ENCODE assay signal across 7 cellular contexts in genomic region chr9:95005276-95006141, GRCh38.
DNase-seq lines count a peak whose midpoint lies in the region; ATAC-seq, FAIRE-seq and TF ChIP-seq lines count a peak whose summit lies in the region.

No MANE protein-coding gene starts in this region.

- H3K27ac ChIP-seq in HL-60 (replicated peaks) (no peak overlapping the region), GM12878 (ENCODE audit: control insufficient read depth, insufficient read depth) (peak overlapping the region; percentile 44), upper lobe of right lung (peak overlapping the region; percentile 94)

- 11% methylated on average over 45 of the region's 49 CpGs for WGBS in GM12878 (ENCODE audit: insufficient coverage, insufficient replicate concordance, low lambda C conversion rate, missing lambda C conversion rate)
- WGBS in lower leg skin, 2 donors: 4 to 8% methylated on average over 22 to 48 of the region's 49 CpGs

- POLR2A ChIA-PET in GM12878 (lab: Charles Lee): no interaction called here

- H3K4me1 ChIP-seq in GM12878 (ENCODE audit: control insufficient read depth, insufficient read depth, low read length) (no peaks in the 10 kb centered on the region; the same call in 1 of the 2 replicates), upper lobe of right lung (peaks cover 32% of the 10 kb centered on the region)

- H3K9ac ChIP-seq in GM12878 (ENCODE audit: control insufficient read depth, insufficient read depth, low read length): peak overlapping the region; percentile 73

- H3K9me3 ChIP-seq in GM12878 (replicated peaks; ENCODE audit: control insufficient read depth, insufficient read depth, low read length): no peaks in the 10 kb centered on the region
- no peaks in the 10 kb centered on the region for H3K9me3 ChIP-seq in upper lobe of right lung

- H3K4me2 ChIP-seq in GM12878 (ENCODE audit: control insufficient read depth, insufficient read depth): peak overlapping the region; percentile 60

- peak overlapping the region; percentile 55 for H3K4me3 ChIP-seq in HL-60 (replicated peaks; ENCODE audit: insufficient read depth, low read length)
- H3K4me3 ChIP-seq in GM12878: peak overlapping the region; percentile 76
- H3K4me3 ChIP-seq in lower leg skin (ENCODE audit: low read depth, poor library complexity, severe bottlenecking): peak overlapping the region; percentile 66
- peak overlapping the region; percentile 73 for H3K4me3 ChIP-seq in upper lobe of right lung

- SMC1A ChIA-PET in GM12878 (lab: Charles Lee; ENCODE audit: uncharacterized antibody, unreplicated experiment): interaction anchor here (2.2 kb wide), 1 partner anchor 11 kb away, joined by 6 read pairs; no protein-coding TSS in a partner anchor

- intact Hi-C loops in GM12878 (cut with micrococcal nuclease; ENCODE audit: unreplicated experiment) (loop anchor here (10.0 kb wide), 1 partner anchor 221 kb away; no protein-coding TSS in a partner anchor), lower leg skin (cut with DNase I; ENCODE audit: low total_unique reads) (loop anchor here (5.0 to 10.0 kb wide), 2 partner anchors 221 to 777 kb away; no protein-coding TSS in a partner anchor), upper lobe of right lung (cut with DNase I) (no loop called here)

- BruUV-seq in GM12878 (replicated peaks; lab: Mats Ljungman, UMichigan): no TSS peak

- peak; percentile 13 for FAIRE-seq in GM12878 (lab: Jason Lieb, UNC)

- CTCF ChIA-PET in GM12878 (lab: Yijun Ruan, JAX): interaction anchor here (1.5 kb wide), 1 partner anchor 125 kb away, joined by 3 read pairs; no protein-coding TSS in a partner anchor

- peaks cover 3% of the 10 kb centered on the region for H3K27me3 ChIP-seq in HL-60 (ENCODE audit: insufficient read depth, poor library complexity, severe bottlenecking)
- H3K27me3 ChIP-seq in GM12878 (replicated peaks in 1 of 2; ENCODE audit: control insufficient read depth in 2 of 2, insufficient read depth in 2 of 2, low read length in 1 of 2): no peaks in the 10 kb centered on the region
- peaks cover 4% of the 10 kb centered on the region for H3K27me3 ChIP-seq in upper lobe of right lung

- no peak for TF ChIP-seq CTCF in GM13977 (IDR thresholded peaks at IDR 0.05; ENCODE audit: extremely low read depth, insufficient read depth, missing control alignments)
- no peak for TF ChIP-seq CTCF in HL-60 (IDR thresholded peaks at IDR 0.05; ENCODE audit: insufficient read depth, low read length)
- TF ChIP-seq CTCF in GM12878 (IDR thresholded peaks at IDR 0.05 in 2 of 3, conservative IDR thresholded peaks at IDR 0.05 in 1 of 3; ENCODE audit: control insufficient read depth in 2 of 3, extremely low read depth in 1 of 3, insufficient read depth in 1 of 3, low read depth in 3 of 3, low read length in 3 of 3): no peak
- TF ChIP-seq CTCF in lower leg skin (IDR thresholded peaks at IDR 0.05): no peak
- TF ChIP-seq CTCF in upper lobe of right lung (IDR thresholded peaks at IDR 0.05): no peak

- RAD21 ChIA-PET in GM12878 (lab: Charles Lee; ENCODE audit: unreplicated experiment): no interaction called here

- no peak for TF ChIP-seq RAD21 in GM12878 (IDR thresholded peaks at IDR 0.05; ENCODE audit: insufficient read depth, low read depth, low read length)

- in situ Hi-C loops in GM13977 (cut with MboI; ENCODE audit: low pct_unique_long_range_greater_than_20kb, low sequenced_read_pairs, unreplicated experiment) (no loop called here), GM12878 (cut with MboI) (no loop called here)

- H2AFZ ChIP-seq in GM12878 (ENCODE audit: control insufficient read depth, low read depth, low read length): peak overlapping the region; percentile 69

- H3K36me3 ChIP-seq in GM12878 (ENCODE audit: control insufficient read depth in 2 of 2, insufficient read depth in 2 of 2, low read length in 1 of 2): no peaks in the 10 kb centered on the region; a peak in 1 of 4 replicates
- H3K36me3 ChIP-seq in upper lobe of right lung: peaks cover 12% of the 10 kb centered on the region

- ATAC-seq in GM12878 (no peak; the same call in 1 of the 3 replicates), upper lobe of right lung (no peak), HG03571 (IDR thresholded peaks at IDR 0.05; ENCODE audit: unreplicated experiment) (no peak), GM19351 (IDR thresholded peaks at IDR 0.05; ENCODE audit: unreplicated experiment) (no peak)

- H3K79me2 ChIP-seq in GM12878 (ENCODE audit: control insufficient read depth, insufficient read depth, low read length): no peaks in the 10 kb centered on the region; the same call in 1 of the 2 replicates

- H4K20me1 ChIP-seq in GM12878 (ENCODE audit: control insufficient read depth, insufficient read depth): no peaks in the 10 kb centered on the region

- TF ChIP-seq EP300 in GM12878 (IDR thresholded peaks at IDR 0.05; ENCODE audit: borderline replicate concordance in 1 of 2, control insufficient read depth in 1 of 2, low read depth in 2 of 2, low read length in 2 of 2): no peak

- DNase-seq in GM13977 (ENCODE audit: low spot score): peak; percentile 34
- no peak for DNase-seq in HL-60 (ENCODE audit: low read depth in 1 of 2, low spot score in 1 of 2)
- DNase-seq in GM12878 (ENCODE audit: low read depth, low spot score): no peak
- DNase-seq in lower leg skin (ENCODE audit: low spot score in 2 of 2): no peak
- DNase-seq in upper lobe of right lung: no peak

- TF ChIP-seq POLR2A in GM12878 (IDR thresholded peaks at IDR 0.05; ENCODE audit: low read depth, low read length): no peak
- no peak for TF ChIP-seq POLR2A in lower leg skin (IDR thresholded peaks at IDR 0.05)

TF ChIP-seq in GM12878, 131 proteins besides CTCF, POLR2A, EP300 and RAD21:
- TF ChIP-seq ZBTB4 (CRISPR knock-in tag; IDR thresholded peaks at IDR 0.05): no peak
- peak; percentile 61 for TF ChIP-seq HDAC6 (IDR thresholded peaks at IDR 0.05; ENCODE audit: unreplicated experiment)
- TF ChIP-seq SMARCA5 (IDR thresholded peaks at IDR 0.05): peak; percentile 8; the same call in 1 of the 2 replicates
- TF ChIP-seq RUNX3 (IDR thresholded peaks at IDR 0.05; ENCODE audit: low read length): peak; percentile 47
- peak; percentile 82 for TF ChIP-seq NR2F1 (conservative IDR thresholded peaks at IDR 0.05)
- peak in 1 of 2 experiments; percentile 35; a peak in 1 of 4 replicates for TF ChIP-seq BHLHE40 (IDR thresholded peaks at IDR 0.05; ENCODE audit: borderline replicate concordance in 1 of 2, low read depth in 2 of 2, low read length in 1 of 2)
- TF ChIP-seq GATAD2B (conservative IDR thresholded peaks at IDR 0.05; ENCODE audit: low read depth): 0 out of 2 replicates have a peak, but pooled peaks have one; percentile 85
- TF ChIP-seq ZNF217 (IDR thresholded peaks at IDR 0.05): peak; percentile 62; the same call in 1 of the 2 replicates
- TF ChIP-seq ATF3 (IDR thresholded peaks at IDR 0.05; ENCODE audit: borderline replicate concordance, extremely low read depth, low read depth, low read length): no peak
- TF ChIP-seq YBX1 (IDR thresholded peaks at IDR 0.05): no peak
- peak; percentile 78 for TF ChIP-seq LARP7 (IDR thresholded peaks at IDR 0.05)
TF ChIP-seq in GM12878: peak in this region for 8.
